ENCODE assay signal across 16 cellular contexts in the genomic region with DNA sequence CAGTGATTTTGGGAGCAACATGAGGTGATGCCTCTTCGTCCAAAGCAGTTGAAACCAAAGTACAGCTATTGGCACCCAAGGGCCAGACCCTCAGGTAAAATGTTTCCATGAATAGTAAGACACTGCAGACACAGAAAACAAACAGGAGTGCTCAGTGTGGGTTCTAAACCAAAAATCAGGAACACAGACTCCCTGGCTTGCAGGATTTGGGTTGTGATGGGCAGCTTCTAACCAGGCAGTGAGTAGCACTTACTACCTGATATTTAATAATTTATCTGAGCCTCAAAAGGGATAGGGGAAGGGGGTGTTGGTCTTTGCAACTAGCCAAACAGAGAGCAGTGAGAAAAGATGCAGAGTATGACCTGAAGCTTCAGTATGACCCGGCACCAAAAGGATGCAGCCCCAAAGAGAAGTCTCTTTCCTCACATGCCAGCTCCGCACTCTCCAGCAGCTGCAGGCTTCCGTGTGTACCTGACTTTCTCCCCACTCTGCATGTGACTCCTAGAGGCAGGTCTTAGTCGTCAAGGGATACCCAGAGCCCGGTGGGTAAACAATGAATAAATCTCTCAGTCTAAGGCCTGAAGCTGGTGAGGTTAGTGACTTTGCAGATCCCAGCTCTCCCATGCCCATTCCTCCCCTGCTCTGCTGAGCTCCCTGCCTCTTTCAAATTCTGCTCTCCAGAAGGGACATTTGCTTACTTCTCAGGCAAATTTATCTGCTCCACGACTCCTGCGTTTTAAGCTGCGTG.
DNase-seq lines count a peak whose midpoint lies in the region; ATAC-seq, FAIRE-seq and TF ChIP-seq lines count a peak whose summit lies in the region.
"Had no signal": no experiment of that assay in that cellular context is flagged by ENCODE, and none has a peak within 500 bp of the region (broad histone marks: within the 10 kb centered on the region; RNA-seq: fewer than 3 reads in every experiment).

No MANE protein-coding gene starts in this region.

- TF ChIP-seq CTCF in A549 (IDR thresholded peaks at IDR 0.05) (no peak), GM23338 (conservative IDR thresholded peaks at IDR 0.05; ENCODE audit: low read depth in 2 of 2) (no peak)

- peak overlapping the region; percentile 75 for H2AFZ ChIP-seq in GM23338
- H2AFZ ChIP-seq: GM23248, PC-9 had no signal

- TF ChIP-seq POLR2A in A549 (IDR thresholded peaks at IDR 0.05; ENCODE audit: low read length) = no peak

- H3K27ac ChIP-seq in A549 = no peak overlapping the region
- no peak overlapping the region for H3K27ac ChIP-seq in GM23338 (ENCODE audit: low read depth)
- H3K27ac ChIP-seq in iPS-18a (ENCODE audit: low read length) = no peak overlapping the region
- H3K27ac ChIP-seq: GM23248, PC-9, upper lobe of left lung had no signal

- TF ChIP-seq RAD21 in A549 (conservative IDR thresholded peaks at IDR 0.05 in 1 of 2, IDR thresholded peaks at IDR 0.05 in 1 of 2) = no peak

- FAIRE-seq in A549 (lab: Jason Lieb, UNC) (no peak), RCC 7860 (lab: Jason Lieb, UNC) (no peak)

- no peak overlapping the region for H3K4me3 ChIP-seq in A549
- no peak overlapping the region for H3K4me3 ChIP-seq in GM23338
- no peak overlapping the region for H3K4me3 ChIP-seq in iPS-18a (ENCODE audit: low read length)
- H3K4me3 ChIP-seq: GM23248, PC-9, upper lobe of left lung had no signal

- DNase-seq in A549 (ENCODE audit: low read depth in 1 of 2, low spot score in 1 of 2) (no peak), GM23338 (ENCODE audit: low spot score) (peak; percentile 60), NCI-H82 (lab: John Stamatoyannopoulos, UW) (peak; percentile 73), RCC 7860 (ENCODE audit: low spot score) (no peak), GM19240 (ENCODE audit: insufficient read length, low spot score) (no peak), NCI-H446 (lab: John Stamatoyannopoulos, UW) (no peak)
- no peak for DNase-seq in stimulated activated CD4-positive, alpha-beta T cell treated with anti-CD3 and anti-CD28 coated beads, Interleukin-15, amount 100 ng/mL, for 24 hours
- DNase-seq: activated CD4-positive, alpha-beta T cell treated with anti-CD3 and anti-CD28 coated beads for 48 hours; activated T-cell treated with anti-CD3 and anti-CD28 coated beads, Interleukin-2, amount 50 U/mL, for 4 hours; BE2C; naive thymus-derived CD8-positive, alpha-beta T cell; PC-9; right cardiac atrium; upper lobe of left lung had no signal

- no peaks in the 10 kb centered on the region for H3K79me2 ChIP-seq in GM23338 (replicated peaks; ENCODE audit: insufficient read depth)

- peaks cover 15% of the 10 kb centered on the region for H3K27me3 Mint-ChIP-seq in GM23338 (ENCODE audit: insufficient read depth, low read depth, poor library complexity)

- no peaks in the 10 kb centered on the region for H3K4me1 ChIP-seq in A549
- H3K4me1 ChIP-seq in GM23338 (ENCODE audit: insufficient read depth) = no peaks in the 10 kb centered on the region
- peaks cover 5% of the 10 kb centered on the region for H3K4me1 ChIP-seq in iPS-18a (ENCODE audit: control insufficient read depth, low read depth, low read length)
- H3K4me1 ChIP-seq: upper lobe of left lung had no signal

- H3K4me1 Mint-ChIP-seq in GM23338 = peaks cover 13% of the 10 kb centered on the region; the same call in 2 of the 3 replicates
- H3K4me1 Mint-ChIP-seq: naive thymus-derived CD8-positive, alpha-beta T cell had no signal

- peak overlapping the region; percentile 42; the same call in 1 of the 2 replicates for H3K27ac Mint-ChIP-seq in GM23338
- H3K27ac Mint-ChIP-seq: naive thymus-derived CD8-positive, alpha-beta T cell had no signal

- no peak overlapping the region for H3K4me3 Mint-ChIP-seq in GM23338
- H3K4me3 Mint-ChIP-seq: activated T-cell treated with anti-CD3 and anti-CD28 coated beads, Interleukin-2, amount 50 U/mL, for 4 hours; naive thymus-derived CD8-positive, alpha-beta T cell had no signal

- WGBS in A549 (ENCODE audit: missing lambda C conversion rate) = 21% methylated on average over 9 of the region's 9 CpGs

- POLR2A ChIA-PET in A549 (lab: Yijun Ruan, JAX) = no interaction called here

- H3K4me2 ChIP-seq in A549 (no peak overlapping the region), GM23338 (no peak overlapping the region)
- H3K4me2 ChIP-seq: PC-9 had no signal

- no peak for TF ChIP-seq EP300 in A549 (IDR thresholded peaks at IDR 0.05)

- no peaks in the 10 kb centered on the region for H3K27me3 ChIP-seq in GM23338 (ENCODE audit: insufficient read depth)
- no peaks in the 10 kb centered on the region for H3K27me3 ChIP-seq in iPS-18a (ENCODE audit: control insufficient read depth, insufficient read depth, low read length)
- H3K27me3 ChIP-seq: BE2C, upper lobe of left lung had no signal

- H3K9ac ChIP-seq in iPS-18a (ENCODE audit: low read length) = peak overlapping the region; percentile 24
- H3K9ac ChIP-seq: GM23248 had no signal

- no peaks in the 10 kb centered on the region for H3F3A ChIP-seq in GM23338 (replicated peaks; ENCODE audit: low read depth)

- no peaks in the 10 kb centered on the region for H3K9me3 ChIP-seq in A549
- no peaks in the 10 kb centered on the region for H3K9me3 ChIP-seq in iPS-18a (ENCODE audit: control insufficient read depth, low read depth, low read length)
- H3K9me3 ChIP-seq: BE2C, upper lobe of left lung had no signal

- H3K36me3 Mint-ChIP-seq in GM23338 (ENCODE audit: low read depth) = no peaks in the 10 kb centered on the region
- H3K36me3 Mint-ChIP-seq: naive thymus-derived CD8-positive, alpha-beta T cell had no signal

- no peaks in the 10 kb centered on the region for H4K20me1 ChIP-seq in GM23338 (replicated peaks; ENCODE audit: insufficient read depth)

- no peaks in the 10 kb centered on the region for H3K9me2 ChIP-seq in GM23338 (ENCODE audit: insufficient read depth)

- H3K36me3 ChIP-seq in GM23338 (ENCODE audit: insufficient read depth) (no peaks in the 10 kb centered on the region), iPS-18a (ENCODE audit: control insufficient read depth, low read depth, low read length) (no peaks in the 10 kb centered on the region)
- H3K36me3 ChIP-seq: BE2C, upper lobe of left lung had no signal

- ATAC-seq in A549 (peak; percentile 10 to 39; a peak in 3 of 6 replicates), GM23338 (peak; percentile 92)
- ATAC-seq: activated T-cell treated with anti-CD3 and anti-CD28 coated beads, Interleukin-2, amount 50 U/mL, for 4 hours; naive thymus-derived CD8-positive, alpha-beta T cell; right cardiac atrium had no signal

- CTCF ChIA-PET in A549 (lab: Yijun Ruan, JAX) = interaction anchor here (0.6 to 1.3 kb wide), 4 partner anchors 25 to 457 kb away, joined by 3 to 4 read pairs (median 4); no protein-coding TSS in a partner anchor

- no peaks in the 10 kb centered on the region for H3K9me3 Mint-ChIP-seq in GM23338
- H3K9me3 Mint-ChIP-seq: activated T-cell treated with anti-CD3 and anti-CD28 coated beads, Interleukin-2, amount 50 U/mL, for 4 hours; naive thymus-derived CD8-positive, alpha-beta T cell had no signal

TF ChIP-seq in A549, 52 proteins besides CTCF, POLR2A, EP300 and RAD21:
- TF ChIP-seq, protein P1, sequence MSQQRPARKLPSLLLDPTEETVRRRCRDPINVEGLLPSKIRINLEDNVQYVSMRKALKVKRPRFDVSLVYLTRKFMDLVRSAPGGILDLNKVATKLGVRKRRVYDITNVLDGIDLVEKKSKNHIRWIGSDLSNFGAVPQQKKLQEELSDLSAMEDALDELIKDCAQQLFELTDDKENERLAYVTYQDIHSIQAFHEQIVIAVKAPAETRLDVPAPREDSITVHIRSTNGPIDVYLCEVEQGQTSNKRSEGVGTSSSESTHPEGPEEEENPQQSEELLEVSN (IDR thresholded peaks at IDR 0.05; ENCODE audit: borderline replicate concordance, low read depth) = no peak
- TF ChIP-seq FOSL2 (IDR thresholded peaks at IDR 0.05) = no peak
- TF ChIP-seq FOSL2 (CRISPR knock-in tag; IDR thresholded peaks at IDR 0.05) = no peak
- no peak for TF ChIP-seq FOSB (CRISPR knock-in tag; IDR thresholded peaks at IDR 0.05)
- TF ChIP-seq KDM5A (IDR thresholded peaks at IDR 0.05) = no peak
- TF ChIP-seq, protein P2, sequence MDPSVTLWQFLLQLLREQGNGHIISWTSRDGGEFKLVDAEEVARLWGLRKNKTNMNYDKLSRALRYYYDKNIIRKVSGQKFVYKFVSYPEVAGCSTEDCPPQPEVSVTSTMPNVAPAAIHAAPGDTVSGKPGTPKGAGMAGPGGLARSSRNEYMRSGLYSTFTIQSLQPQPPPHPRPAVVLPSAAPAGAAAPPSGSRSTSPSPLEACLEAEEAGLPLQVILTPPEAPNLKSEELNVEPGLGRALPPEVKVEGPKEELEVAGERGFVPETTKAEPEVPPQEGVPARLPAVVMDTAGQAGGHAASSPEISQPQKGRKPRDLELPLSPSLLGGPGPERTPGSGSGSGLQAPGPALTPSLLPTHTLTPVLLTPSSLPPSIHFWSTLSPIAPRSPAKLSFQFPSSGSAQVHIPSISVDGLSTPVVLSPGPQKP (IDR thresholded peaks at IDR 0.05; ENCODE audit: low read depth, low read length) = no peak
TF ChIP-seq in A549: peak in this region for 0.

TF ChIP-seq in GM23338, 12 proteins besides CTCF, POLR2A, EP300 and RAD21:
- TF ChIP-seq EZH2 (IDR thresholded peaks at IDR 0.05; ENCODE audit: low read depth, unreplicated experiment) = no peak
- TF ChIP-seq ZNF331 (CRISPR knock-in tag; IDR thresholded peaks at IDR 0.05; ENCODE audit: low read depth) = no peak

Comparison
In these comparisons a context has a peak if more than half of its experiments do, and no peak if none do; other contexts are left out.
1. DNase-seq: peak in GM23338 (single experiment) and NCI-H82 (single experiment); none in A549 (0 of 2), stimulated activated CD4-positive, alpha-beta T cell treated with anti-CD3 and anti-CD28 coated beads, Interleukin-15, amount 100 ng/mL, for 24 hours (single experiment), RCC 7860 (single experiment), GM19240 (single experiment) and NCI-H446 (0 of 2).